Comparison of ENCODE assay signal across 8 cellular contexts in genomic region chr6:11230158-11231107, GRCh38. TPM values are rescaled to one million over a fixed set of nuclear protein-coding genes. Genes with fewer than 3 reads are reported as not detected.
A peak's percentile ranks its signal among the peaks of the same experiment; 100 is the strongest.
DNase-seq lines count a peak whose midpoint lies in the region; ATAC-seq and TF ChIP-seq lines count a peak whose summit lies in the region.
"Had no signal": no experiment of that assay in that cellular context is flagged by ENCODE, and none has a peak within 500 bp of the region (broad histone marks: within the 10 kb centered on the region; RNA-seq: fewer than 3 reads in every experiment).

No MANE protein-coding gene starts in this region.

- peaks cover 37% of the 10 kb centered on the region for H3K4me1 Mint-ChIP-seq in CD14-positive monocyte

- peak overlapping the region in 1 of 2 donors; percentile 99 for H3K4me3 Mint-ChIP-seq in CD14-positive monocyte

- H3K27me3 Mint-ChIP-seq in CD14-positive monocyte (ENCODE audit: low read depth in 3 of 3) = peaks cover 0 to 4% (median 4%) of the 10 kb centered on the region in 3 donors

- intact Hi-C loops in adrenal gland (cut with DNase I) (no loop called here), stomach (cut with DNase I; ENCODE audit: low total_unique reads) (loop anchor here (10.0 kb wide), 1 partner anchor 264 kb away; no protein-coding TSS in a partner anchor), CD14-positive monocyte (cut with micrococcal nuclease) (loop anchor here (5.0 to 10.0 kb wide), 4 partner anchors 58 to 344 kb away; no protein-coding TSS in a partner anchor)

- no peaks in the 10 kb centered on the region for H3K27me3 ChIP-seq in HUES64 (ENCODE audit: insufficient read depth, low read length)
- no peaks in the 10 kb centered on the region for H3K27me3 ChIP-seq in adrenal gland
- no peaks in the 10 kb centered on the region for H3K27me3 ChIP-seq in kidney epithelial cell (ENCODE audit: control insufficient read depth, insufficient read depth, low read length)
- no peaks in the 10 kb centered on the region for H3K27me3 ChIP-seq in stomach

- H3K27ac ChIP-seq in HUES64 (ENCODE audit: low read depth, low read length) = no peak overlapping the region
- peak overlapping the region in 4 of 5 donors; percentile 23 to 88 (median 82) for H3K27ac ChIP-seq in adrenal gland
- peak overlapping the region; percentile 74 to 93 (median 89) for H3K27ac ChIP-seq in stomach

- H3K9me3 ChIP-seq in HUES64 (ENCODE audit: insufficient read depth, low read depth, low read length) = no peaks in the 10 kb centered on the region
- H3K9me3 ChIP-seq in adrenal gland (replicated peaks in 1 of 3) = no peaks in the 10 kb centered on the region
- H3K9me3 ChIP-seq in stomach = no peaks in the 10 kb centered on the region

- 86% methylated on average over 8 of the region's 9 CpGs for WGBS in HUES64
- WGBS in adrenal gland, 4 donors = 66 to 75% (median 72%) methylated on average over 9 of the region's 9 CpGs
- WGBS in stomach, 5 donors = 18 to 46% (median 29%) methylated on average over 9 of the region's 9 CpGs

- no peak for TF ChIP-seq CTCF in adrenal gland (IDR thresholded peaks at IDR 0.05)
- TF ChIP-seq CTCF in kidney epithelial cell (IDR thresholded peaks at IDR 0.05; ENCODE audit: insufficient read depth, low read length, poor library complexity, severe bottlenecking) = no peak
- TF ChIP-seq CTCF in stomach (IDR thresholded peaks at IDR 0.05) = no peak
- no peak for TF ChIP-seq CTCF in CD14-positive monocyte (IDR thresholded peaks at IDR 0.05)

- H3K9me3 Mint-ChIP-seq in CD14-positive monocyte = no peaks in the 10 kb centered on the region

- no peak for TF ChIP-seq EP300 in stomach (IDR thresholded peaks at IDR 0.05)

- no peak for TF ChIP-seq POLR2A in adrenal gland (IDR thresholded peaks at IDR 0.05)
- no peak for TF ChIP-seq POLR2A in stomach (IDR thresholded peaks at IDR 0.05)

- H3K36me3 Mint-ChIP-seq in CD14-positive monocyte = peaks cover 19 to 32% of the 10 kb centered on the region in 2 donors

- ATAC-seq in HG03159 (IDR thresholded peaks at IDR 0.05; ENCODE audit: unreplicated experiment) = no peak
- ATAC-seq in HG02798 (IDR thresholded peaks at IDR 0.05; ENCODE audit: poor library complexity, unreplicated experiment) = no peak

- DNase-seq in adrenal gland (no peak), kidney epithelial cell (ENCODE audit: low read depth) (no peak), stomach (no peak), CD14-positive monocyte (ENCODE audit: low spot score) (no peak)
- DNase-seq: KBM-7 had no signal

- peak overlapping the region; percentile 5; the same call in 1 of the 2 replicates for H3K9ac ChIP-seq in HUES64 (ENCODE audit: low read depth, low read length)

- H3K27ac Mint-ChIP-seq in CD14-positive monocyte = no peak overlapping the region

- H3K4me3 ChIP-seq in HUES64 (ENCODE audit: low read length) (peak overlapping the region; percentile 78), adrenal gland (peak overlapping the region in 1 of 4 donors; percentile 58), kidney epithelial cell (ENCODE audit: low read depth, low read length) (peak overlapping the region; percentile 86), stomach (peak overlapping the region; percentile 54 to 67 (median 58))

- H3K4me1 ChIP-seq in HUES64 (ENCODE audit: insufficient read depth, low read length) (peaks cover 30% of the 10 kb centered on the region), adrenal gland (replicated peaks in 1 of 2) (peaks cover 0 to 5% of the 10 kb centered on the region in 2 donors), stomach (peaks cover 7 to 55% (median 30%) of the 10 kb centered on the region in 4 donors)

- no peaks in the 10 kb centered on the region; the same call in 1 of the 2 replicates for H3K36me3 ChIP-seq in HUES64 (ENCODE audit: insufficient read depth, low read length)
- no peaks in the 10 kb centered on the region for H3K36me3 ChIP-seq in adrenal gland (replicated peaks in 1 of 2)
- no peaks in the 10 kb centered on the region for H3K36me3 ChIP-seq in kidney epithelial cell (ENCODE audit: control insufficient read depth, insufficient read depth, low read length)
- no peaks in the 10 kb centered on the region for H3K36me3 ChIP-seq in stomach

RNA-seq across cellular contexts. Expression of gene NEDD9, which starts 2.0 kb away (rescaled TPM):
- 6.4 TPM for polyA plus RNA-seq in HUES64 (2013, experiment 1 of 2)
- 9.9 TPM for polyA plus RNA-seq in HUES64 (2013, experiment 2 of 2)
- total RNA-seq in adrenal gland (10 to 100 TPM in 7 of 8 donors, 1 to 10 TPM in 1; 6.6 to 47.9 (median 19.7) TPM), kidney epithelial cell (48.3 and 53.5 TPM in 2 replicates), stomach (10 to 100 TPM; 11.3 to 97.9 (median 48.2) TPM)
- polyA plus RNA-seq in adrenal gland (10 to 100 TPM in 1 of 3 donors, 1 to 10 TPM in 2; 8.0 to 14.7 (median 8.6) TPM), stomach (10 to 100 TPM in 1 of 3 donors, 1 to 10 TPM in 2; 4.2 to 19.6 (median 9.2) TPM), CD14-positive monocyte (10 to 100 TPM; 18.2 to 33.0 TPM)

Comparison
In these comparisons a context has a peak if more than half of its experiments do, and no peak if none do; other contexts are left out.
1. intact Hi-C loops: an anchor here in stomach (10.0 kb wide) and CD14-positive monocyte (5.0 to 10.0 kb wide); none called in adrenal gland.